ENCODE assay signal across 10 cellular contexts in the genomic region with DNA sequence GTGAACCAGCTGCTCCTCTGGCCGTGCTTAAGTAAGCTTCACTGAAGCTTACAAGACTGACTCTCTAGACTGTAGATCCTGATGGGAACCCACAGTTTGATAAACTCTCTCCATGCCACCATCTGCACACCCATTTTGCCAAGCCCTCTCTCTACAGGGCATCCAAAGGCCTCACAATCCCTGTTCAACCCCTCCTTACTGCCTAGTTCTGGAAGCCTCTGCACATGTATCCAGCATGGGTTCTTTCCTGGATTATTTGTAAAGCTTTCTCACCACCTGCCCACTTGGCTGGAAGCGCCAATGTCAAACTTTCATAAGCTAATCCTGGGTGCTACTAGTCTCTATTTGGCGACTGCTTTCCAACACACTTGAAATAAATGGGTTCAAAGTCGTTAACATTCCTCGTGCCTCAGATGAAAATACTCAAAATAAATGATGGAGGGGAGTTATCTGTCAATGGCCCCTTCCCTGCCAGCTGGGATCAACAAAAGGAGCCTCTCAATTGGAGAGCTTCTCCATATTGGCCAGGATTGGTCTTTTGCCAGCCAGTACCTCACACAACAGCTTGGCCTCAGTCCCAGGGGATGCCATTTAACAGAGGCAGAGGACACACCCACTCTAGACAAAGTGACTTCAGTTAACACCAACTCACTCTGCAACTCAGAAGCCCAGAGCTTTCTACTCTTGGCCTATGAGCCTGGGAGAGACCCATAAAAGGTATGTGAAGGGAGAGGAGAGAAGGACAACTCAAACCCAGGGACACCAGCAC. TPM values are rescaled to one million over a fixed set of nuclear protein-coding genes. Genes with fewer than 3 reads are reported as not detected.
DNase-seq lines count a peak whose midpoint lies in the region; ATAC-seq, FAIRE-seq and TF ChIP-seq lines count a peak whose summit lies in the region.
"Had no signal": no experiment of that assay in that cellular context is flagged by ENCODE, and none has a peak within 500 bp of the region (broad histone marks: within the 10 kb centered on the region; RNA-seq: fewer than 3 reads in every experiment).

No MANE protein-coding gene starts in this region.

- no peak overlapping the region for H3K27ac ChIP-seq in coronary artery

- peak in 1 of 3 donors; percentile 7 for ATAC-seq in natural killer cell

- no peaks in the 10 kb centered on the region for H3K9me3 Mint-ChIP-seq in activated CD4-positive, alpha-beta memory T cell treated with anti-CD3 and anti-CD28 coated beads for 36 hours
- H3K9me3 Mint-ChIP-seq in natural killer cell, result no peaks in the 10 kb centered on the region

- H3K27ac Mint-ChIP-seq in activated CD4-positive, alpha-beta memory T cell treated with anti-CD3 and anti-CD28 coated beads for 36 hours, result peak overlapping the region; percentile 28
- peak overlapping the region; percentile 61 to 79 for H3K27ac Mint-ChIP-seq in natural killer cell

- TF ChIP-seq POLR2A in H54 (IDR thresholded peaks at IDR 0.05; ENCODE audit: low read depth, low read length), result no peak

- in situ Hi-C loops in G401 (cut with HindIII; ENCODE audit: low sequenced_read_pairs), result no loop called here

- H3K4me3 Mint-ChIP-seq in activated CD4-positive, alpha-beta memory T cell treated with anti-CD3 and anti-CD28 coated beads for 36 hours, result no peak overlapping the region
- peak overlapping the region; percentile 69 for H3K4me3 Mint-ChIP-seq in natural killer cell

- no peak for TF ChIP-seq CTCF in natural killer cell (IDR thresholded peaks at IDR 0.05)
- no peak for TF ChIP-seq CTCF in coronary artery (IDR thresholded peaks at IDR 0.05)

- POLR2A ChIA-PET in activated CD4-positive, alpha-beta memory T cell treated with anti-CD3 and anti-CD28 coated beads for 36 hours (lab: Charles Lee), result interaction anchor here (1.4 to 1.5 kb wide), 2 partner anchors 14 to 77 kb away, joined by 3 to 4 read pairs; no protein-coding TSS in a partner anchor

- H3K4me1 Mint-ChIP-seq in activated CD4-positive, alpha-beta memory T cell treated with anti-CD3 and anti-CD28 coated beads for 36 hours (ENCODE audit: low read depth), result peaks cover 87% of the 10 kb centered on the region
- H3K4me1 Mint-ChIP-seq in natural killer cell, result peaks cover 97 to 99% of the 10 kb centered on the region in 2 donors

- peak; percentile 59 for DNase-seq in G401 (ENCODE audit: low spot score)
- DNase-seq in NCI-H187 treated with DMSO at 0.1 percent for 48 hours (lab: John Stamatoyannopoulos, UW), result peak; percentile 79
- DNase-seq in activated CD4-positive, alpha-beta memory T cell treated with anti-CD3 and anti-CD28 coated beads for 36 hours, result no peak
- DNase-seq in natural killer cell, result no peak
- no peak for DNase-seq in H54 (ENCODE audit: insufficient read length, low spot score)
- DNase-seq in T-helper 2 cell, result no peak
- DNase-seq in frontal cortex (ENCODE audit: low spot score in 2 of 2), result no peak
- no peak for DNase-seq in coronary artery (ENCODE audit: low spot score)
- DNase-seq: NCI-H2227 treated with DMSO at 0.1 percent for 48 hours had no signal

- no peak overlapping the region for H3K4me3 ChIP-seq in coronary artery

- H3K36me3 Mint-ChIP-seq in activated CD4-positive, alpha-beta memory T cell treated with anti-CD3 and anti-CD28 coated beads for 36 hours, result peaks cover 7% of the 10 kb centered on the region
- no peaks in the 10 kb centered on the region for H3K36me3 Mint-ChIP-seq in natural killer cell

- no peaks in the 10 kb centered on the region for H3K27me3 Mint-ChIP-seq in activated CD4-positive, alpha-beta memory T cell treated with anti-CD3 and anti-CD28 coated beads for 36 hours
- no peaks in the 10 kb centered on the region for H3K27me3 Mint-ChIP-seq in natural killer cell (ENCODE audit: low read depth in 2 of 2)

- intact Hi-C loops in activated CD4-positive, alpha-beta memory T cell treated with anti-CD3 and anti-CD28 coated beads for 36 hours (cut with micrococcal nuclease), result no loop called here
- intact Hi-C loops in natural killer cell (cut with micrococcal nuclease), result no loop called here

- CTCF ChIA-PET in activated CD4-positive, alpha-beta memory T cell treated with anti-CD3 and anti-CD28 coated beads for 36 hours (lab: Charles Lee), result interaction anchor here (0.7 to 1.3 kb wide), 2 partner anchors 16 to 33 kb away, joined by 3 read pairs; no protein-coding TSS in a partner anchor

- FAIRE-seq in H54 (lab: Jason Lieb, UNC), result no peak
- no peak for FAIRE-seq in frontal cortex (lab: Jason Lieb, UNC)
- FAIRE-seq: bronchial epithelial cell had no signal

RNA-seq across cellular contexts. Expression of gene SH3BP5, which starts 48.1 kb away (rescaled TPM):
- total RNA-seq in G401 (2014; rRNA removed; shearing (Covaris generic)), result 5.1 and 5.6 TPM in 2 replicates
- 10 to 100 TPM; 33.6 to 37.5 TPM for total RNA-seq in activated CD4-positive, alpha-beta memory T cell treated with anti-CD3 and anti-CD28 coated beads for 36 hours
- 100 to 1,000 TPM in 1 of 3 donors, 10 to 100 TPM in 2; 89.4 to 129 (median 91.0) TPM for total RNA-seq in natural killer cell
- total RNA-seq in frontal cortex, result 67.7 TPM

Comparison
In these comparisons a context has a peak if more than half of its experiments do, and no peak if none do; other contexts are left out.
1. DNase-seq: peak in G401 (single experiment) and NCI-H187 treated with DMSO at 0.1 percent for 48 hours (single experiment); none in activated CD4-positive, alpha-beta memory T cell treated with anti-CD3 and anti-CD28 coated beads for 36 hours (single experiment), natural killer cell (single experiment), H54 (single experiment), T-helper 2 cell (0 of 5), frontal cortex (0 of 2) and coronary artery (single experiment).